Comparison of ENCODE assay signal across 8 cellular contexts in the genomic region with DNA sequence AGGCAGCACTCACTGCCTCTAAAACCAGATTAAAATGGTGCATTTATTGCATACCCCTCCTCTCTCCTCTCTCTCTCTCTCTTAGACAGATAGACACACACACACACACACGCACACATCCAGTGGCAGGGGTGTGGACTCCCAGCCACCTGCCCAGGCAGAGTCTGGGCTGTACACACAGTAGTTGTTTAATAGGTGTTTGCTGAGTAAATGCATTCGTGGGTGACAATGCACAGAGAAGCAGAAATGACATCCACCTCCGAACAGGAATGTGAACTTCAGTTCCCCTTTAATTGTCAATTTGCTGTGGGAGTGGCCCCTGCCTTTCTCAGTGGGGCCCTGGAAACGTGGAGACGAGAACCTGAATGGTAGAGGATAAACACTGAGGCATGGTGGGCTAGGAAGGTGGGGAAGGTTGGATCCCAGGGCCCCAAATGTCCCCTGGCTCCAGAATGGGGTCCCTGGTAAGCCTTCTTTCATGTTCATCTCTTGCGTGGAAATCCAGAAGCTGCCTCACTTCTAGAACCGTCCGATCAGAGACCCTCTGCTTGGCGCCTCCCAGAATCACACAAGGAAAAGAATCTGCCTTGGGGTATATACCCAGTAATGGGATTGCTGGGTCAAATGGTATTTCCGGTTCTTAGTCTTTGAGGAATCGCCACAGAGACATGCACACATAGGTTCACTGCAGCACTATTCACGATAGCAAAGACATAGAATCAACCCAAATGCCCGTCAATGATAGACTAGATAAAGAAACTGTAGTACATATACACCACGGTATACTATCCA. TPM values are rescaled to one million over a fixed set of nuclear protein-coding genes. Genes with fewer than 3 reads are reported as not detected.
DNase-seq lines count a peak whose midpoint lies in the region; ATAC-seq and TF ChIP-seq lines count a peak whose summit lies in the region.
"Had no signal": no experiment of that assay in that cellular context is flagged by ENCODE, and none has a peak within 500 bp of the region (broad histone marks: within the 10 kb centered on the region; RNA-seq: fewer than 3 reads in every experiment).

No MANE protein-coding gene starts in this region.

- H3K27me3 Mint-ChIP-seq in activated naive CD8-positive, alpha-beta T cell = no peaks in the 10 kb centered on the region
- H3K27me3 Mint-ChIP-seq in nephron progenitor cell (ENCODE audit: low read depth, poor library complexity) = peaks cover 11% of the 10 kb centered on the region

- no peaks in the 10 kb centered on the region for H3K36me3 Mint-ChIP-seq in activated naive CD8-positive, alpha-beta T cell
- no peaks in the 10 kb centered on the region for H3K36me3 Mint-ChIP-seq in nephron progenitor cell (ENCODE audit: low read depth)

- H3K4me1 ChIP-seq in HEK293 (ENCODE audit: control insufficient read depth, insufficient read depth, low read length) (peaks cover 10% of the 10 kb centered on the region), esophagus muscularis mucosa (peaks cover 14 to 28% (median 20%) of the 10 kb centered on the region in 4 donors)

- H3K4me3 ChIP-seq in HEK293 (ENCODE audit: low read depth, low read length) (no peak overlapping the region), esophagus muscularis mucosa (no peak overlapping the region)
- H3K4me3 ChIP-seq: SJSA1 had no signal

- WGBS in esophagus muscularis mucosa = 92% methylated on average over 14 of the region's 14 CpGs

- H3K9me3 Mint-ChIP-seq in activated naive CD8-positive, alpha-beta T cell (ENCODE audit: low read depth) = no peaks in the 10 kb centered on the region
- no peaks in the 10 kb centered on the region for H3K9me3 Mint-ChIP-seq in nephron progenitor cell

- TF ChIP-seq CTCF in HEK293 (tag by site-specific recombination; IDR thresholded peaks at IDR 0.05) (no peak), nephron progenitor cell (IDR thresholded peaks at IDR 0.05) (no peak), esophagus muscularis mucosa (IDR thresholded peaks at IDR 0.05) (no peak)

- CTCF ChIA-PET in HEK293 (lab: Yijun Ruan, JAX) = no interaction called here

- DNase-seq in DMS53 treated with DMSO at 0.1 percent for 48 hours (lab: John Stamatoyannopoulos, UW; ENCODE audit: unreplicated experiment) (peak; percentile 34), nephron progenitor cell (no peak), esophagus muscularis mucosa (ENCODE audit: extremely low spot score) (no peak), epidermal melanocyte (ENCODE audit: insufficient read length, low spot score) (no peak)

- H3K9me3 ChIP-seq in HEK293 (ENCODE audit: control insufficient read depth, insufficient read depth, low read depth, low read length) (no peaks in the 10 kb centered on the region), esophagus muscularis mucosa (no peaks in the 10 kb centered on the region)
- H3K9me3 ChIP-seq: SJSA1 had no signal

- intact Hi-C loops in esophagus muscularis mucosa (cut with DNase I) = no loop called here

- TF ChIP-seq POLR2A in esophagus muscularis mucosa (IDR thresholded peaks at IDR 0.05; ENCODE audit: low read depth) = no peak

- H3K36me3 ChIP-seq in HEK293 (ENCODE audit: control insufficient read depth in 2 of 2, insufficient read depth in 1 of 2, low read length in 2 of 2) (no peaks in the 10 kb centered on the region), esophagus muscularis mucosa (no peaks in the 10 kb centered on the region)
- H3K36me3 ChIP-seq: SJSA1 had no signal

- no peak for ATAC-seq in HG03520 (IDR thresholded peaks at IDR 0.05; ENCODE audit: unreplicated experiment)

- H3K4me3 Mint-ChIP-seq in activated naive CD8-positive, alpha-beta T cell = peak overlapping the region; percentile 81
- no peak overlapping the region for H3K4me3 Mint-ChIP-seq in nephron progenitor cell

- no peak for TF ChIP-seq EP300 in esophagus muscularis mucosa (IDR thresholded peaks at IDR 0.05)

- peaks cover 0 to 16% (median 0%) of the 10 kb centered on the region in 4 donors for H3K27me3 ChIP-seq in esophagus muscularis mucosa

- no peak overlapping the region for H3K27ac ChIP-seq in HEK293 (ENCODE audit: extremely low read depth, low read depth, low read length)
- H3K27ac ChIP-seq in esophagus muscularis mucosa (replicated peaks in 1 of 4) = no peak overlapping the region
- H3K27ac ChIP-seq: SJSA1 had no signal

- peaks cover 60% of the 10 kb centered on the region for H3K4me1 Mint-ChIP-seq in activated naive CD8-positive, alpha-beta T cell (ENCODE audit: low read depth)
- peaks cover 80% of the 10 kb centered on the region for H3K4me1 Mint-ChIP-seq in nephron progenitor cell

- POLR2A ChIA-PET in HEK293 (lab: Yijun Ruan, JAX) = interaction anchor here (0.7 kb wide), 1 partner anchor 37 kb away, joined by 3 read pairs; no protein-coding TSS in a partner anchor

- peak overlapping the region; percentile 92 for H3K27ac Mint-ChIP-seq in activated naive CD8-positive, alpha-beta T cell
- H3K27ac Mint-ChIP-seq in nephron progenitor cell = peak overlapping the region; percentile 90

TF ChIP-seq in HEK293, 187 proteins besides CTCF, POLR2A, EP300 and RAD21:
- peak; percentile 37; the same call in 1 of the 2 replicates for TF ChIP-seq ZFHX2 (tag by site-specific recombination; conservative IDR thresholded peaks at IDR 0.05)
- no peak for TF ChIP-seq SETDB1 (IDR thresholded peaks at IDR 0.05; ENCODE audit: insufficient read length, low read length)

RNA-seq across cellular contexts. Expression of gene ECHDC3, which starts 58.5 kb away (rescaled TPM):
- 10 to 100 TPM in 3 of 4 donors, 1 to 10 TPM in 1; 7.9 to 30.6 (median 19.7) TPM for total RNA-seq in esophagus muscularis mucosa
